11 cellular contexts compared by ENCODE assay signal in genomic region chr17:10058924-10059683, GRCh38.
DNase-seq lines count a peak whose midpoint lies in the region; ATAC-seq and TF ChIP-seq lines count a peak whose summit lies in the region.
"Had no signal": no experiment of that assay in that cellular context is flagged by ENCODE, and none has a peak within 500 bp of the region (broad histone marks: within the 10 kb centered on the region; RNA-seq: fewer than 3 reads in every experiment).

No MANE protein-coding gene starts in this region.

- peak; percentile 47 for DNase-seq in fibroblast of mammary gland (ENCODE audit: low read depth)
- DNase-seq in posterior vena cava (ENCODE audit: low spot score), result peak; percentile 78
- no peak for DNase-seq in effector CD4-positive, alpha-beta T cell
- DNase-seq in putamen (ENCODE audit: low spot score), result no peak
- no peak for DNase-seq in activated CD8-positive, alpha-beta memory T cell treated with anti-CD3 and anti-CD28 coated beads, Interleukin-2, amount 50 U/mL, for 4 hours
- DNase-seq in T-helper 2 cell, result no peak
- DNase-seq: activated T-cell treated with anti-CD3 and anti-CD28 coated beads, Interleukin-2, amount 50 U/mL, for 4 hours; NCI-H524 treated with DMSO at 0.1 percent for 48 hours; SIG-M5 had no signal

- peak; percentile 40 for TF ChIP-seq POLR2A in GM15510 (IDR thresholded peaks at IDR 0.05; ENCODE audit: borderline replicate concordance, extremely low read depth, insufficient read length)

- intact Hi-C loops in posterior vena cava (cut with DNase I), result no loop called here

- peak; percentile 36 for ATAC-seq in HG02885 (IDR thresholded peaks at IDR 0.05; ENCODE audit: poor library complexity, unreplicated experiment)
- ATAC-seq: activated T-cell treated with anti-CD3 and anti-CD28 coated beads, Interleukin-2, amount 50 U/mL, for 4 hours had no signal

- H3K4me3 ChIP-seq in fibroblast of mammary gland (ENCODE audit: control insufficient read depth, low read depth, low read length), result no peak overlapping the region

- no peak for TF ChIP-seq CTCF in fibroblast of mammary gland (conservative IDR thresholded peaks at IDR 0.05; ENCODE audit: control insufficient read depth, insufficient read depth, low read depth, low read length)

Comparison
In these comparisons a context has a peak if more than half of its experiments do, and no peak if none do; other contexts are left out.
1. DNase-seq: peak in fibroblast of mammary gland (single experiment) and posterior vena cava (single experiment); none in effector CD4-positive, alpha-beta T cell (single experiment), putamen (single experiment), activated CD8-positive, alpha-beta memory T cell treated with anti-CD3 and anti-CD28 coated beads, Interleukin-2, amount 50 U/mL, for 4 hours (single experiment) and T-helper 2 cell (0 of 5).